ENCODE assay signal across 9 cellular contexts in genomic region chr1:172185206-172185605, GRCh38.
DNase-seq lines count a peak whose midpoint lies in the region; ATAC-seq and TF ChIP-seq lines count a peak whose summit lies in the region.
"Had no signal": no experiment of that assay in that cellular context is flagged by ENCODE, and none has a peak within 500 bp of the region (broad histone marks: within the 10 kb centered on the region; RNA-seq: fewer than 3 reads in every experiment).

No MANE protein-coding gene starts in this region.

- no peak overlapping the region for H3K4me3 Mint-ChIP-seq in activated CD8-positive, alpha-beta T cell treated with anti-CD3 and anti-CD28 coated beads, Interleukin-2, amount 10 ng/mL, durations not matched to agents 7 days and 5 days
- H3K4me3 Mint-ChIP-seq in activated CD8-positive, alpha-beta T cell treated with anti-CD3 and anti-CD28 coated beads for 36 hours = no peak overlapping the region
- peak overlapping the region in 1 of 2 donors; percentile 29 for H3K4me3 Mint-ChIP-seq in stimulated activated naive B cell treated with anti-CD40 and anti-IgM and Interleukin-4, amounts not matched to agents 10 μg/mL and 1 μg/mL and 100 μg/mL, for 72 hours
- H3K4me3 Mint-ChIP-seq in stimulated activated effector memory CD8-positive, alpha-beta T cell treated with anti-CD3 and anti-CD28 coated beads, Interleukin-12 subunit alpha, Interleukin-12 subunit beta, amount 100 ng/mL, for 72 hours = no peak overlapping the region

- H3K4me1 ChIP-seq in SJCRH30 = peaks cover 21% of the 10 kb centered on the region

- CTCF ChIA-PET in activated CD8-positive, alpha-beta T cell treated with anti-CD3 and anti-CD28 coated beads, Interleukin-2, amount 10 ng/mL, durations not matched to agents 7 days and 5 days (lab: Charles Lee) = interaction anchor here (0.8 to 1.1 kb wide), 7 partner anchors 13 to 259 kb away, joined by 3 to 4 read pairs (median 3); partner anchors contain the start of gene PIGC
- CTCF ChIA-PET in activated CD8-positive, alpha-beta T cell treated with anti-CD3 and anti-CD28 coated beads for 36 hours (lab: Charles Lee) = no interaction called here

- no peaks in the 10 kb centered on the region for H3K9me3 Mint-ChIP-seq in activated CD8-positive, alpha-beta T cell treated with anti-CD3 and anti-CD28 coated beads, Interleukin-2, amount 10 ng/mL, durations not matched to agents 7 days and 5 days (ENCODE audit: insufficient read depth)
- no peaks in the 10 kb centered on the region for H3K9me3 Mint-ChIP-seq in activated CD8-positive, alpha-beta T cell treated with anti-CD3 and anti-CD28 coated beads for 36 hours
- H3K9me3 Mint-ChIP-seq in stimulated activated naive B cell treated with anti-CD40 and anti-IgM and Interleukin-4, amounts not matched to agents 10 μg/mL and 1 μg/mL and 100 μg/mL, for 72 hours = no peaks in the 10 kb centered on the region
- H3K9me3 Mint-ChIP-seq in stimulated activated effector memory CD8-positive, alpha-beta T cell treated with anti-CD3 and anti-CD28 coated beads, Interleukin-12 subunit alpha, Interleukin-12 subunit beta, amount 100 ng/mL, for 72 hours = no peaks in the 10 kb centered on the region

- intact Hi-C loops in activated CD8-positive, alpha-beta T cell treated with anti-CD3 and anti-CD28 coated beads for 36 hours (cut with micrococcal nuclease) = no loop called here

- TF ChIP-seq CTCF in activated CD8-positive, alpha-beta T cell treated with anti-CD3 and anti-CD28 coated beads for 36 hours (IDR thresholded peaks at IDR 0.05) = no peak

- no peaks in the 10 kb centered on the region for H3K27me3 Mint-ChIP-seq in activated CD8-positive, alpha-beta T cell treated with anti-CD3 and anti-CD28 coated beads, Interleukin-2, amount 10 ng/mL, durations not matched to agents 7 days and 5 days (ENCODE audit: low read depth)
- no peaks in the 10 kb centered on the region for H3K27me3 Mint-ChIP-seq in activated CD8-positive, alpha-beta T cell treated with anti-CD3 and anti-CD28 coated beads for 36 hours
- no peaks in the 10 kb centered on the region for H3K27me3 Mint-ChIP-seq in stimulated activated naive B cell treated with anti-CD40 and anti-IgM and Interleukin-4, amounts not matched to agents 10 μg/mL and 1 μg/mL and 100 μg/mL, for 72 hours

- H3K9me3 ChIP-seq in SJCRH30 (replicated peaks) = no peaks in the 10 kb centered on the region; the same call in 1 of the 2 replicates

- no peaks in the 10 kb centered on the region for H3K36me3 ChIP-seq in SJCRH30

- no peak overlapping the region for H3K4me3 ChIP-seq in SJCRH30

- H3K27ac ChIP-seq in SJCRH30 = peak overlapping the region; percentile 35; the same call in 1 of the 2 replicates

- H3K4me1 Mint-ChIP-seq in activated CD8-positive, alpha-beta T cell treated with anti-CD3 and anti-CD28 coated beads, Interleukin-2, amount 10 ng/mL, durations not matched to agents 7 days and 5 days (ENCODE audit: low read depth) = peaks cover 43% of the 10 kb centered on the region
- H3K4me1 Mint-ChIP-seq in activated CD8-positive, alpha-beta T cell treated with anti-CD3 and anti-CD28 coated beads for 36 hours (ENCODE audit: low read depth) = peaks cover 30% of the 10 kb centered on the region
- H3K4me1 Mint-ChIP-seq in stimulated activated naive B cell treated with anti-CD40 and anti-IgM and Interleukin-4, amounts not matched to agents 10 μg/mL and 1 μg/mL and 100 μg/mL, for 72 hours = peaks cover 40 to 86% of the 10 kb centered on the region in 2 donors
- peaks cover 20% of the 10 kb centered on the region for H3K4me1 Mint-ChIP-seq in stimulated activated effector memory CD8-positive, alpha-beta T cell treated with anti-CD3 and anti-CD28 coated beads, Interleukin-12 subunit alpha, Interleukin-12 subunit beta, amount 100 ng/mL, for 72 hours

- H3K36me3 Mint-ChIP-seq in activated CD8-positive, alpha-beta T cell treated with anti-CD3 and anti-CD28 coated beads, Interleukin-2, amount 10 ng/mL, durations not matched to agents 7 days and 5 days (ENCODE audit: low read depth) = peaks cover 4% of the 10 kb centered on the region
- no peaks in the 10 kb centered on the region for H3K36me3 Mint-ChIP-seq in activated CD8-positive, alpha-beta T cell treated with anti-CD3 and anti-CD28 coated beads for 36 hours (ENCODE audit: low read depth)
- H3K36me3 Mint-ChIP-seq in stimulated activated naive B cell treated with anti-CD40 and anti-IgM and Interleukin-4, amounts not matched to agents 10 μg/mL and 1 μg/mL and 100 μg/mL, for 72 hours = no peaks in the 10 kb centered on the region
- H3K36me3 Mint-ChIP-seq in stimulated activated effector memory CD8-positive, alpha-beta T cell treated with anti-CD3 and anti-CD28 coated beads, Interleukin-12 subunit alpha, Interleukin-12 subunit beta, amount 100 ng/mL, for 72 hours = no peaks in the 10 kb centered on the region

- H3K27ac Mint-ChIP-seq in activated CD8-positive, alpha-beta T cell treated with anti-CD3 and anti-CD28 coated beads, Interleukin-2, amount 10 ng/mL, durations not matched to agents 7 days and 5 days = peak overlapping the region; percentile 25
- no peak overlapping the region for H3K27ac Mint-ChIP-seq in activated CD8-positive, alpha-beta T cell treated with anti-CD3 and anti-CD28 coated beads for 36 hours
- peak overlapping the region; percentile 42 for H3K27ac Mint-ChIP-seq in stimulated activated naive B cell treated with anti-CD40 and anti-IgM and Interleukin-4, amounts not matched to agents 10 μg/mL and 1 μg/mL and 100 μg/mL, for 72 hours
- H3K27ac Mint-ChIP-seq in stimulated activated effector memory CD8-positive, alpha-beta T cell treated with anti-CD3 and anti-CD28 coated beads, Interleukin-12 subunit alpha, Interleukin-12 subunit beta, amount 100 ng/mL, for 72 hours = no peak overlapping the region

- no peak for DNase-seq in activated CD8-positive, alpha-beta T cell treated with anti-CD3 and anti-CD28 coated beads, Interleukin-2, amount 10 ng/mL, durations not matched to agents 7 days and 5 days
- no peak for DNase-seq in activated CD8-positive, alpha-beta T cell treated with anti-CD3 and anti-CD28 coated beads for 36 hours
- DNase-seq in SJCRH30 (peak in 1 of 2 experiments; percentile 42), DMS53 (lab: John Stamatoyannopoulos, UW) (no peak), activated gamma-delta T cell (lab: John Stamatoyannopoulos, UW) (no peak)
- no peak for DNase-seq in stimulated activated naive B cell treated with anti-CD40 and anti-IgM and Interleukin-4, amounts not matched to agents 10 μg/mL and 1 μg/mL and 100 μg/mL, for 72 hours
- DNase-seq in stimulated activated effector memory CD8-positive, alpha-beta T cell treated with anti-CD3 and anti-CD28 coated beads, Interleukin-12 subunit alpha, Interleukin-12 subunit beta, amount 100 ng/mL, for 72 hours (ENCODE audit: low spot score in 2 of 2) = no peak
- DNase-seq: left ventricle myocardium superior had no signal

- ATAC-seq in activated CD8-positive, alpha-beta T cell treated with anti-CD3 and anti-CD28 coated beads, Interleukin-2, amount 10 ng/mL, durations not matched to agents 7 days and 5 days = no peak
- ATAC-seq in activated CD8-positive, alpha-beta T cell treated with anti-CD3 and anti-CD28 coated beads for 36 hours = no peak
- peak; percentile 69 for ATAC-seq in HG03060 (IDR thresholded peaks at IDR 0.05; ENCODE audit: low read depth, unreplicated experiment)
- ATAC-seq in stimulated activated naive B cell treated with anti-CD40 and anti-IgM and Interleukin-4, amounts not matched to agents 10 μg/mL and 1 μg/mL and 100 μg/mL, for 72 hours (replicated peaks) = peak; percentile 45 to 61
- no peak for ATAC-seq in stimulated activated effector memory CD8-positive, alpha-beta T cell treated with anti-CD3 and anti-CD28 coated beads, Interleukin-12 subunit alpha, Interleukin-12 subunit beta, amount 100 ng/mL, for 72 hours
- ATAC-seq: left ventricle myocardium superior had no signal

- no peaks in the 10 kb centered on the region for H3K27me3 ChIP-seq in SJCRH30

- POLR2A ChIA-PET in activated CD8-positive, alpha-beta T cell treated with anti-CD3 and anti-CD28 coated beads, Interleukin-2, amount 10 ng/mL, durations not matched to agents 7 days and 5 days (lab: Charles Lee) = interaction anchor here (0.8 kb wide), 1 partner anchor 85 kb away, joined by 3 read pairs; no protein-coding TSS in a partner anchor
- POLR2A ChIA-PET in activated CD8-positive, alpha-beta T cell treated with anti-CD3 and anti-CD28 coated beads for 36 hours (lab: Charles Lee) = interaction anchor here (0.5 to 0.8 kb wide), 2 partner anchors 9 to 144 kb away, joined by 3 read pairs; no protein-coding TSS in a partner anchor

Comparison
In these comparisons a context has a peak if more than half of its experiments do, and no peak if none do; other contexts are left out.
1. H3K27ac Mint-ChIP-seq: peak in activated CD8-positive, alpha-beta T cell treated with anti-CD3 and anti-CD28 coated beads, Interleukin-2, amount 10 ng/mL, durations not matched to agents 7 days and 5 days (single experiment) and stimulated activated naive B cell treated with anti-CD40 and anti-IgM and Interleukin-4, amounts not matched to agents 10 μg/mL and 1 μg/mL and 100 μg/mL, for 72 hours (single experiment); none in activated CD8-positive, alpha-beta T cell treated with anti-CD3 and anti-CD28 coated beads for 36 hours (single experiment) and stimulated activated effector memory CD8-positive, alpha-beta T cell treated with anti-CD3 and anti-CD28 coated beads, Interleukin-12 subunit alpha, Interleukin-12 subunit beta, amount 100 ng/mL, for 72 hours (single experiment).
2. ATAC-seq: peak in HG03060 (single experiment) and stimulated activated naive B cell treated with anti-CD40 and anti-IgM and Interleukin-4, amounts not matched to agents 10 μg/mL and 1 μg/mL and 100 μg/mL, for 72 hours (2 of 2); none in activated CD8-positive, alpha-beta T cell treated with anti-CD3 and anti-CD28 coated beads, Interleukin-2, amount 10 ng/mL, durations not matched to agents 7 days and 5 days (single experiment), activated CD8-positive, alpha-beta T cell treated with anti-CD3 and anti-CD28 coated beads for 36 hours (single experiment) and stimulated activated effector memory CD8-positive, alpha-beta T cell treated with anti-CD3 and anti-CD28 coated beads, Interleukin-12 subunit alpha, Interleukin-12 subunit beta, amount 100 ng/mL, for 72 hours (single experiment).